ENCODE assay signal across 1 cellular context in genomic region chr1:150876111-150876434, GRCh38.
TF ChIP-seq lines count a peak whose summit lies in the region.

No MANE protein-coding gene starts in this region.

TF ChIP-seq in GM23338, 12 proteins besides CTCF, POLR2A, EP300 and RAD21 (continued from another document):
- TF ChIP-seq ZNF462 (CRISPR knock-in tag; IDR thresholded peaks at IDR 0.05) = no peak
- TF ChIP-seq CREB1 (CRISPR knock-in tag; IDR thresholded peaks at IDR 0.05; ENCODE audit: low read depth) = no peak
- no peak for TF ChIP-seq JUNB (IDR thresholded peaks at IDR 0.05; ENCODE audit: unreplicated experiment)
TF ChIP-seq in GM23338: peak in this region for 0.
